ENCODE assay signal across 1 cellular context in genomic region chr4:3371038-3371437, GRCh38.
TF ChIP-seq lines count a peak whose summit lies in the region.

No MANE protein-coding gene starts in this region.

TF ChIP-seq in WTC11, 78 proteins besides CTCF, POLR2A, EP300 and RAD21 (continued from another document):
- TF ChIP-seq, protein P1, sequence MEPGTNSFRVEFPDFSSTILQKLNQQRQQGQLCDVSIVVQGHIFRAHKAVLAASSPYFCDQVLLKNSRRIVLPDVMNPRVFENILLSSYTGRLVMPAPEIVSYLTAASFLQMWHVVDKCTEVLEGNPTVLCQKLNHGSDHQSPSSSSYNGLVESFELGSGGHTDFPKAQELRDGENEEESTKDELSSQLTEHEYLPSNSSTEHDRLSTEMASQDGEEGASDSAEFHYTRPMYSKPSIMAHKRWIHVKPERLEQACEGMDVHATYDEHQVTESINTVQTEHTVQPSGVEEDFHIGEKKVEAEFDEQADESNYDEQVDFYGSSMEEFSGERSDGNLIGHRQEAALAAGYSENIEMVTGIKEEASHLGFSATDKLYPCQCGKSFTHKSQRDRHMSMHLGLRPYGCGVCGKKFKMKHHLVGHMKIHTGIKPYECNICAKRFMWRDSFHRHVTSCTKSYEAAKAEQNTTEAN (CRISPR knock-in tag; IDR thresholded peaks at IDR 0.05), result no peak
- TF ChIP-seq RELA (CRISPR knock-in tag; IDR thresholded peaks at IDR 0.05; ENCODE audit: borderline replicate concordance), result no peak
